20 cellular contexts compared by ENCODE assay signal in genomic region chr4:148145475-148145874, GRCh38.
DNase-seq lines count a peak whose midpoint lies in the region; ATAC-seq and TF ChIP-seq lines count a peak whose summit lies in the region.
"Had no signal": no experiment of that assay in that cellular context is flagged by ENCODE, and none has a peak within 500 bp of the region (broad histone marks: within the 10 kb centered on the region; RNA-seq: fewer than 3 reads in every experiment).

No MANE protein-coding gene starts in this region.

- no peaks in the 10 kb centered on the region for H3K4me1 Mint-ChIP-seq in activated CD4-positive, alpha-beta T cell treated with anti-CD3 and anti-CD28 coated beads, Interleukin-2, amount 10 ng/mL, durations not matched to agents 7 days and 5 days
- H3K4me1 Mint-ChIP-seq in central memory CD8-positive, alpha-beta T cell, result no peaks in the 10 kb centered on the region
- H3K4me1 Mint-ChIP-seq: B cell had no signal

- no peaks in the 10 kb centered on the region for H3K4me1 ChIP-seq in osteoblast (ENCODE audit: insufficient read depth, low read length)
- H3K4me1 ChIP-seq: BLaER1, Caco-2 had no signal

- TF ChIP-seq CTCF in osteoblast (IDR thresholded peaks at IDR 0.05; ENCODE audit: extremely low read depth, low read depth, low read length), result no peak

- H3K9me3 Mint-ChIP-seq in activated CD4-positive, alpha-beta T cell treated with anti-CD3 and anti-CD28 coated beads, Interleukin-2, amount 10 ng/mL, durations not matched to agents 7 days and 5 days, result no peaks in the 10 kb centered on the region
- no peaks in the 10 kb centered on the region for H3K9me3 Mint-ChIP-seq in central memory CD8-positive, alpha-beta T cell
- H3K9me3 Mint-ChIP-seq: CD8-positive, alpha-beta T cell had no signal

- peak overlapping the region; percentile 76 for H3K27ac Mint-ChIP-seq in activated CD4-positive, alpha-beta T cell treated with anti-CD3 and anti-CD28 coated beads, Interleukin-2, amount 10 ng/mL, durations not matched to agents 7 days and 5 days
- H3K27ac Mint-ChIP-seq in central memory CD8-positive, alpha-beta T cell (ENCODE audit: low read depth), result peak overlapping the region; percentile 1
- H3K27ac Mint-ChIP-seq: B cell; CD8-positive, alpha-beta T cell had no signal

- H3K27ac ChIP-seq in osteoblast (ENCODE audit: low read depth, low read length), result no peak overlapping the region
- H3K27ac ChIP-seq: 22Rv1, BLaER1, C4-2B had no signal

- POLR2A ChIA-PET in activated CD4-positive, alpha-beta T cell treated with anti-CD3 and anti-CD28 coated beads, Interleukin-2, amount 10 ng/mL, durations not matched to agents 7 days and 5 days (lab: Charles Lee), result no interaction called here

- CTCF ChIA-PET in activated CD4-positive, alpha-beta T cell treated with anti-CD3 and anti-CD28 coated beads, Interleukin-2, amount 10 ng/mL, durations not matched to agents 7 days and 5 days (lab: Charles Lee), result no interaction called here

- H3K4me3 ChIP-seq in osteoblast (ENCODE audit: insufficient read depth, low read length), result no peak overlapping the region
- H3K4me3 ChIP-seq: BLaER1, GM12878 had no signal

- no peaks in the 10 kb centered on the region for H3K36me3 ChIP-seq in osteoblast (ENCODE audit: insufficient read depth, low read length)
- H3K36me3 ChIP-seq: BLaER1 had no signal

- no peaks in the 10 kb centered on the region for H3K27me3 ChIP-seq in osteoblast (ENCODE audit: insufficient read depth, low read length)
- H3K27me3 ChIP-seq: BLaER1 had no signal

- no peaks in the 10 kb centered on the region for H4K20me1 ChIP-seq in osteoblast (ENCODE audit: insufficient read depth, low read length)
- H4K20me1 ChIP-seq: BLaER1 had no signal

- H3K27me3 Mint-ChIP-seq in activated CD4-positive, alpha-beta T cell treated with anti-CD3 and anti-CD28 coated beads, Interleukin-2, amount 10 ng/mL, durations not matched to agents 7 days and 5 days, result no peaks in the 10 kb centered on the region
- H3K27me3 Mint-ChIP-seq in central memory CD8-positive, alpha-beta T cell, result no peaks in the 10 kb centered on the region
- H3K27me3 Mint-ChIP-seq: B cell; CD4-positive, CD25-positive, alpha-beta regulatory T cell had no signal

- no peaks in the 10 kb centered on the region for H3K79me2 ChIP-seq in osteoblast (ENCODE audit: insufficient read depth, low read length)

- ATAC-seq in central memory CD8-positive, alpha-beta T cell (replicated peaks; ENCODE audit: extremely low read depth, poor library complexity, severe bottlenecking), result no peak
- ATAC-seq in HG03025 (IDR thresholded peaks at IDR 0.05; ENCODE audit: low FRiP score, unreplicated experiment) (no peak), GM18502 (IDR thresholded peaks at IDR 0.05; ENCODE audit: poor library complexity, unreplicated experiment) (no peak)
- ATAC-seq: CD8-positive, alpha-beta T cell; GM12878; HCT116 had no signal

- H2AFZ ChIP-seq in osteoblast (ENCODE audit: low read length), result no peak overlapping the region

- no peak for DNase-seq in activated CD4-positive, alpha-beta T cell treated with anti-CD3 and anti-CD28 coated beads, Interleukin-2, amount 10 ng/mL, durations not matched to agents 7 days and 5 days
- DNase-seq in activated CD4-positive, alpha-beta T cell treated with anti-CD3 and anti-CD28 coated beads, Interleukin-2, amount 50 U/mL, for 4 hours, result no peak
- no peak for DNase-seq in central memory CD8-positive, alpha-beta T cell (ENCODE audit: low spot score in 2 of 2)
- DNase-seq in osteoblast (ENCODE audit: insufficient read length, low spot score, missing footprints), result peak; percentile 72
- DNase-seq: Caco-2; CD4-positive, CD25-positive, alpha-beta regulatory T cell; CD8-positive, alpha-beta T cell; DMS153; DMS79; EL; GDM1; GOT3 had no signal

- no peaks in the 10 kb centered on the region for H3K36me3 Mint-ChIP-seq in activated CD4-positive, alpha-beta T cell treated with anti-CD3 and anti-CD28 coated beads, Interleukin-2, amount 10 ng/mL, durations not matched to agents 7 days and 5 days (ENCODE audit: low read depth)
- H3K36me3 Mint-ChIP-seq in central memory CD8-positive, alpha-beta T cell (ENCODE audit: insufficient read depth), result peaks cover 12% of the 10 kb centered on the region

- H3K4me2 ChIP-seq in osteoblast (ENCODE audit: insufficient read depth, low read length), result no peak overlapping the region
- H3K4me2 ChIP-seq: BLaER1 had no signal

- H3K9me3 ChIP-seq in osteoblast (ENCODE audit: low read depth, low read length), result no peaks in the 10 kb centered on the region
- H3K9me3 ChIP-seq: BLaER1, Caco-2 had no signal

- no peak overlapping the region for H3K4me3 Mint-ChIP-seq in activated CD4-positive, alpha-beta T cell treated with anti-CD3 and anti-CD28 coated beads, Interleukin-2, amount 10 ng/mL, durations not matched to agents 7 days and 5 days
- H3K4me3 Mint-ChIP-seq in central memory CD8-positive, alpha-beta T cell, result no peak overlapping the region
- H3K4me3 Mint-ChIP-seq: B cell; CD4-positive, CD25-positive, alpha-beta regulatory T cell; CD8-positive, alpha-beta T cell had no signal
